Comparison of ENCODE assay signal across 16 cellular contexts in the genomic region with DNA sequence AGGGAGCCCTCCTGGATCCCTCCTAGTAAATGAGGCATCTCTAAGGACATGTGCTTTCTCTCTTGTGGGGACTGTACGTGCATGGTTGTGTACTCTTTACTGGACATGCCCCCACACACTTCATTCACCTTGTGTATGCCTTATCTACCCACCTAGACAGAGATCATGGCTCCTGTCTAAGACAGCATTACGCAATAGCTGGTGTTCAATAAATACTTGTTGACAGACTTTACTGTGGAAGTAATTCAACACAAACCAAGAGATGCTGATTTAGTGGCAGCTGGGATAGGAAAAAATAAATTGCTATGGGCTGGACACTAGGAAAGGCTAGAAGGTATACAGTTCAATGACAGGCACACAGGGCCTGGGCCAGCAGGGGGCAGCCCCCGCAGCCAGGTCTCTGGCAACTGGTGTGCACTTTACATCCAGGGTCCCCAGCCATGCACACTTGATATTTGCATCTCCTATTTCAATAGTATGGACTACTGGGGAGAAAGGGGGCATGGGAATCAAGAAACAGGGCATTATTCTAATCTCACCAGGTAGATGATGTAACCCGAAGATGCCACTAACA. TPM values are rescaled to one million over a fixed set of nuclear protein-coding genes. Genes with fewer than 3 reads are reported as not detected.
DNase-seq lines count a peak whose midpoint lies in the region; ATAC-seq and TF ChIP-seq lines count a peak whose summit lies in the region.
"Had no signal": no experiment of that assay in that cellular context is flagged by ENCODE, and none has a peak within 500 bp of the region (broad histone marks: within the 10 kb centered on the region; RNA-seq: fewer than 3 reads in every experiment).

No MANE protein-coding gene starts in this region.

- no peaks in the 10 kb centered on the region for H4K20me1 ChIP-seq in HCT116 (ENCODE audit: insufficient read depth)

- DNase-seq in BE2C (no peak), HCT116 (ENCODE audit: low read depth, low spot score) (no peak), WTC11 (ENCODE audit: low spot score) (no peak), left kidney (ENCODE audit: low read depth, low spot score) (peak; percentile 51), NCI-H1417 (lab: John Stamatoyannopoulos, UW) (no peak), HPDE6-E6E7 (ENCODE audit: extremely low spot score) (no peak), DMS53 (lab: John Stamatoyannopoulos, UW) (no peak)
- DNase-seq: activated naive CD8-positive, alpha-beta T cell treated with anti-CD3 and anti-CD28 coated beads, Interleukin-2, amount 50 U/mL, for 24 hours; NCI-H1436; NK-92 treated with Interleukin-12 subunit alpha and Interleukin-12 subunit beta, amount 100 ng/mL, for 24 hours; retina had no signal

- H3K79me2 ChIP-seq in HCT116 (ENCODE audit: insufficient read depth, low read length), result no peaks in the 10 kb centered on the region

- ATAC-seq in HCT116, result peak; percentile 88
- ATAC-seq in WTC11, result peak; percentile 64
- no peak for ATAC-seq in HG03097 (IDR thresholded peaks at IDR 0.05; ENCODE audit: low FRiP score, unreplicated experiment)
- ATAC-seq: activated naive CD8-positive, alpha-beta T cell treated with anti-CD3 and anti-CD28 coated beads, Interleukin-2, amount 50 U/mL, for 24 hours had no signal

- no peak overlapping the region for H3K9ac ChIP-seq in HCT116 (ENCODE audit: low read length)

- TF ChIP-seq RAD21 in HCT116 (IDR thresholded peaks at IDR 0.05; ENCODE audit: low read depth), result peak; percentile 22; the same call in 1 of the 2 replicates

- H3K9me3 ChIP-seq in BE2C (no peaks in the 10 kb centered on the region), HCT116 (ENCODE audit: control insufficient read depth in 1 of 2, insufficient read depth in 1 of 2, low read depth in 1 of 2, low read length in 2 of 2) (no peaks in the 10 kb centered on the region)
- H3K9me3 ChIP-seq: upper lobe of left lung had no signal

- no peaks in the 10 kb centered on the region for H3K9me2 ChIP-seq in HCT116 (ENCODE audit: insufficient read depth)

- H3K36me3 ChIP-seq in BE2C, result no peaks in the 10 kb centered on the region
- no peaks in the 10 kb centered on the region for H3K36me3 ChIP-seq in HCT116 (ENCODE audit: control insufficient read depth in 1 of 2, insufficient read depth in 2 of 2, low read length in 2 of 2)
- H3K36me3 ChIP-seq: upper lobe of left lung had no signal

- RAD21 ChIA-PET in HCT116 (lab: Charles Lee; ENCODE audit: low non-redundant PET in 1 of 2, low total read pairs in 2 of 2, uncharacterized antibody in 2 of 2, unreplicated experiment in 2 of 2), result no interaction called here

- no peaks in the 10 kb centered on the region for H3K9me3 Mint-ChIP-seq in WTC11
- H3K9me3 Mint-ChIP-seq: activated naive CD8-positive, alpha-beta T cell treated with anti-CD3 and anti-CD28 coated beads, Interleukin-2, amount 50 U/mL, for 24 hours; mesothelial cell of epicardium had no signal

- no peak overlapping the region for H3K4me2 ChIP-seq in HCT116 (ENCODE audit: low read length)

- no peak for TF ChIP-seq POLR2A in HCT116 (IDR thresholded peaks at IDR 0.05; ENCODE audit: borderline replicate concordance, extremely low read depth, insufficient read depth, insufficient read length)

- H3K4me1 Mint-ChIP-seq in WTC11, result peaks cover 49% of the 10 kb centered on the region
- H3K4me1 Mint-ChIP-seq: activated naive CD8-positive, alpha-beta T cell treated with anti-CD3 and anti-CD28 coated beads, Interleukin-2, amount 50 U/mL, for 24 hours had no signal

- no peaks in the 10 kb centered on the region for H3K36me3 Mint-ChIP-seq in WTC11
- H3K36me3 Mint-ChIP-seq: mesothelial cell of epicardium had no signal

- no peak overlapping the region for H3K4me3 Mint-ChIP-seq in WTC11
- H3K4me3 Mint-ChIP-seq: activated naive CD8-positive, alpha-beta T cell treated with anti-CD3 and anti-CD28 coated beads, Interleukin-2, amount 50 U/mL, for 24 hours; mesothelial cell of epicardium had no signal

- CTCF ChIA-PET in HCT116 (lab: Charles Lee) (interaction anchor here (1.5 kb wide), 1 partner anchor 89 kb away, joined by 3 read pairs; no protein-coding TSS in a partner anchor), WTC11 (lab: Charles Lee) (interaction anchor here (0.7 to 1.4 kb wide), 6 partner anchors 11 to 130 kb away, joined by 3 to 5 read pairs (median 4); no protein-coding TSS in a partner anchor)

- H3K27ac ChIP-seq in HCT116 (ENCODE audit: low read depth, low read length), result no peak overlapping the region
- H3K27ac ChIP-seq: upper lobe of left lung had no signal

- POLR2A ChIA-PET in HCT116 (lab: Charles Lee), result no interaction called here
- POLR2A ChIA-PET in WTC11 (lab: Charles Lee), result no interaction called here

- BruUV-seq in HCT116 (replicated peaks; lab: Mats Ljungman, UMichigan), result no TSS peak

- H3K27me3 Mint-ChIP-seq in WTC11 (ENCODE audit: low read depth), result no peaks in the 10 kb centered on the region

- H3K4me1 ChIP-seq in BE2C (no peaks in the 10 kb centered on the region), HCT116 (ENCODE audit: control insufficient read depth in 1 of 2, insufficient read depth in 2 of 2, low read length in 2 of 2) (no peaks in the 10 kb centered on the region)
- H3K4me1 ChIP-seq: upper lobe of left lung had no signal

- H3K27me3 ChIP-seq in BE2C (no peaks in the 10 kb centered on the region), HCT116 (ENCODE audit: insufficient read depth, low read length) (peaks cover 2% of the 10 kb centered on the region; the same call in 1 of the 2 replicates)
- H3K27me3 ChIP-seq: upper lobe of left lung had no signal

- no peak overlapping the region for H3K27ac Mint-ChIP-seq in WTC11
- H3K27ac Mint-ChIP-seq: activated naive CD8-positive, alpha-beta T cell treated with anti-CD3 and anti-CD28 coated beads, Interleukin-2, amount 50 U/mL, for 24 hours; mesothelial cell of epicardium had no signal

- no peak overlapping the region for H2AFZ ChIP-seq in HCT116 (ENCODE audit: low read depth, low read length, poor library complexity, severe bottlenecking)

- peak; percentile 36 for TF ChIP-seq CTCF in BE2C (IDR thresholded peaks at IDR 0.05; ENCODE audit: low read depth, low read length)
- TF ChIP-seq CTCF in HCT116 (IDR thresholded peaks at IDR 0.05 in 2 of 3, conservative IDR thresholded peaks at IDR 0.05 in 1 of 3; ENCODE audit: borderline replicate concordance in 1 of 3, insufficient read depth in 1 of 3, low read depth in 2 of 3, low read length in 2 of 3), result peak; percentile 27 to 73 (median 66); a peak in 5 of 6 replicates
- TF ChIP-seq CTCF in WTC11 (IDR thresholded peaks at IDR 0.05), result 0 out of 2 replicates have a peak, but pooled peaks have one; percentile 24

- intact Hi-C loops in HCT116 (cut with micrococcal nuclease), result loop anchor here (1.0 kb wide), 1 partner anchor 87 kb away; no protein-coding TSS in a partner anchor

- H3K4me3 ChIP-seq in BE2C (ENCODE audit: low read depth, low read length) (no peak overlapping the region), HCT116 (replicated peaks in 1 of 2; ENCODE audit: low read depth in 1 of 2, low read length in 2 of 2) (no peak overlapping the region)
- H3K4me3 ChIP-seq: upper lobe of left lung had no signal

TF ChIP-seq in HCT116, 20 proteins besides CTCF, POLR2A, EP300 and RAD21:
- TF ChIP-seq, protein P1, sequence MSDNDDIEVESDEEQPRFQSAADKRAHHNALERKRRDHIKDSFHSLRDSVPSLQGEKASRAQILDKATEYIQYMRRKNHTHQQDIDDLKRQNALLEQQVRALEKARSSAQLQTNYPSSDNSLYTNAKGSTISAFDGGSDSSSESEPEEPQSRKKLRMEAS (IDR thresholded peaks at IDR 0.05), result no peak
- peak; percentile 36; the same call in 1 of the 2 replicates for TF ChIP-seq CEBPB (IDR thresholded peaks at IDR 0.05; ENCODE audit: low read depth)

TF ChIP-seq in WTC11, 78 proteins besides CTCF, POLR2A, EP300 and RAD21 (continues in another document):
- TF ChIP-seq CBFB (CRISPR knock-in tag; IDR thresholded peaks at IDR 0.05; ENCODE audit: low read depth), result no peak
- TF ChIP-seq ZNF671 (CRISPR knock-in tag; IDR thresholded peaks at IDR 0.05), result no peak
- TF ChIP-seq, protein P2, sequence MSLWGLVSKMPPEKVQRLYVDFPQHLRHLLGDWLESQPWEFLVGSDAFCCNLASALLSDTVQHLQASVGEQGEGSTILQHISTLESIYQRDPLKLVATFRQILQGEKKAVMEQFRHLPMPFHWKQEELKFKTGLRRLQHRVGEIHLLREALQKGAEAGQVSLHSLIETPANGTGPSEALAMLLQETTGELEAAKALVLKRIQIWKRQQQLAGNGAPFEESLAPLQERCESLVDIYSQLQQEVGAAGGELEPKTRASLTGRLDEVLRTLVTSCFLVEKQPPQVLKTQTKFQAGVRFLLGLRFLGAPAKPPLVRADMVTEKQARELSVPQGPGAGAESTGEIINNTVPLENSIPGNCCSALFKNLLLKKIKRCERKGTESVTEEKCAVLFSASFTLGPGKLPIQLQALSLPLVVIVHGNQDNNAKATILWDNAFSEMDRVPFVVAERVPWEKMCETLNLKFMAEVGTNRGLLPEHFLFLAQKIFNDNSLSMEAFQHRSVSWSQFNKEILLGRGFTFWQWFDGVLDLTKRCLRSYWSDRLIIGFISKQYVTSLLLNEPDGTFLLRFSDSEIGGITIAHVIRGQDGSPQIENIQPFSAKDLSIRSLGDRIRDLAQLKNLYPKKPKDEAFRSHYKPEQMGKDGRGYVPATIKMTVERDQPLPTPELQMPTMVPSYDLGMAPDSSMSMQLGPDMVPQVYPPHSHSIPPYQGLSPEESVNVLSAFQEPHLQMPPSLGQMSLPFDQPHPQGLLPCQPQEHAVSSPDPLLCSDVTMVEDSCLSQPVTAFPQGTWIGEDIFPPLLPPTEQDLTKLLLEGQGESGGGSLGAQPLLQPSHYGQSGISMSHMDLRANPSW (CRISPR knock-in tag; conservative IDR thresholded peaks at IDR 0.05; ENCODE audit: low read depth), result no peak
- TF ChIP-seq, protein P3, sequence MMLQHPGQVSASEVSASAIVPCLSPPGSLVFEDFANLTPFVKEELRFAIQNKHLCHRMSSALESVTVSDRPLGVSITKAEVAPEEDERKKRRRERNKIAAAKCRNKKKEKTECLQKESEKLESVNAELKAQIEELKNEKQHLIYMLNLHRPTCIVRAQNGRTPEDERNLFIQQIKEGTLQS (CRISPR knock-in tag; conservative IDR thresholded peaks at IDR 0.05), result no peak
- TF ChIP-seq, protein P4, sequence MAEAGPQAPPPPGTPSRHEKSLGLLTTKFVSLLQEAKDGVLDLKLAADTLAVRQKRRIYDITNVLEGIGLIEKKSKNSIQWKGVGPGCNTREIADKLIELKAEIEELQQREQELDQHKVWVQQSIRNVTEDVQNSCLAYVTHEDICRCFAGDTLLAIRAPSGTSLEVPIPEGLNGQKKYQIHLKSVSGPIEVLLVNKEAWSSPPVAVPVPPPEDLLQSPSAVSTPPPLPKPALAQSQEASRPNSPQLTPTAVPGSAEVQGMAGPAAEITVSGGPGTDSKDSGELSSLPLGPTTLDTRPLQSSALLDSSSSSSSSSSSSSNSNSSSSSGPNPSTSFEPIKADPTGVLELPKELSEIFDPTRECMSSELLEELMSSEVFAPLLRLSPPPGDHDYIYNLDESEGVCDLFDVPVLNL (CRISPR knock-in tag; IDR thresholded peaks at IDR 0.05; ENCODE audit: borderline replicate concordance, low read depth), result no peak

RNA-seq across cellular contexts. Expression of a gene that starts 24.2 kb away (rescaled TPM):
- not detected for polyA plus RNA-seq in BE2C (2012; ENCODE audit: insufficient read depth, insufficient read length, low read depth)
- 0.05 TPM for total RNA-seq in HCT116 (2021; ENCODE audit: unreplicated experiment)
- 0.02 and 0.08 TPM in 2 replicates for polyA plus RNA-seq in HCT116 (2012)
- total RNA-seq in WTC11 (2021), result 7.8 to 10.8 TPM (median 10.3 TPM) in 3 replicates
- total RNA-seq: activated CD8-positive, alpha-beta memory T cell treated with anti-CD3 and anti-CD28 coated beads for 36 hours; T-helper 1 cell treated with Interleukin-12 subunit alpha and Interleukin-12 subunit beta and Interleukin-4 antibody, amounts not matched to agents 30 ng/mL and 1 ng/mL, for 36 hours had no signal
